11 cellular contexts compared by ENCODE assay signal in the genomic region with DNA sequence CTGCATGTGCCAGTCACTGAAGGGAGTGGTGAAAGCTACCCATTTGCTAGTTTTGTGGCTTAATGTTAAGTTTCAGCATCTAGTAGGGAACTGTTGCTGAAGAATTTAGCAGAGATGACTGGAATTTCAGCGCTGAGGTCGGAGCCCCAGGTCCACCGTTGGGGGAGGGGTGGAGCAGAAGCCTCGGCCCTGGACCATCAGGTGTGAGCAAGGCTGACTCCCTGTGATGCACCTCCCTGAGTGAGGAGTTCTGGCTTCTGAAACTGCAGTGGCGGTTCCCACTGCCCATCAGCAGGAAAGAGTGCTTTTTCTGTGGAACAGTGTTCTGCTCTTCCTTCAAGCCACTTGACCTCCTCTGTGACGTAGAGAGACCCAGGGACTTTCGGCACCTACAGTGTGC. TPM values are rescaled to one million over a fixed set of nuclear protein-coding genes. Genes with fewer than 3 reads are reported as not detected.
A peak's percentile ranks its signal among the peaks of the same experiment; 100 is the strongest.
DNase-seq lines count a peak whose midpoint lies in the region; ATAC-seq lines count a peak whose summit lies in the region.
"Had no signal": no experiment of that assay in that cellular context is flagged by ENCODE, and none has a peak within 500 bp of the region (broad histone marks: within the 10 kb centered on the region; RNA-seq: fewer than 3 reads in every experiment).

No MANE protein-coding gene starts in this region.

- no peaks in the 10 kb centered on the region for H3K9me3 Mint-ChIP-seq in T-helper 2 cell treated with Interferon-gamma antibody and Interleukin-4, amounts not matched to agents 5 μg/mL and 100 μg/mL, for 36 hours
- no peaks in the 10 kb centered on the region for H3K9me3 Mint-ChIP-seq in activated naive CD8-positive, alpha-beta T cell treated with anti-CD3 and anti-CD28 coated beads, Interleukin-2, amount 50 U/mL, for 24 hours

- no peak for DNase-seq in T-helper 2 cell treated with Interferon-gamma antibody and Interleukin-4, amounts not matched to agents 5 μg/mL and 100 μg/mL, for 36 hours (ENCODE audit: low spot score)
- DNase-seq in T-helper 2 cell (no peak), left colon (peak; percentile 33), ecto neural progenitor cell (ENCODE audit: low spot score) (no peak)
- no peak for DNase-seq in activated naive CD8-positive, alpha-beta T cell treated with anti-CD3 and anti-CD28 coated beads, Interleukin-2, amount 50 U/mL, for 24 hours
- DNase-seq: left cardiac atrium, SIG-M5 had no signal

- intact Hi-C loops in left colon (cut with DNase I, micrococcal nuclease) = no loop called here

- H3K4me1 ChIP-seq in stomach smooth muscle (ENCODE audit: control insufficient read depth, insufficient read depth, low read length) = peaks cover 23% of the 10 kb centered on the region

- peak overlapping the region; percentile 73 to 84 for H3K4me3 ChIP-seq in stomach smooth muscle (ENCODE audit: low read length in 2 of 2)

- no peaks in the 10 kb centered on the region for H3K36me3 ChIP-seq in stomach smooth muscle (ENCODE audit: control insufficient read depth in 2 of 2, insufficient read depth in 2 of 2, low read length in 2 of 2)
- H3K36me3 ChIP-seq: BLaER1 had no signal

- H3K27ac Mint-ChIP-seq in T-helper 2 cell treated with Interferon-gamma antibody and Interleukin-4, amounts not matched to agents 5 μg/mL and 100 μg/mL, for 36 hours = no peak overlapping the region
- H3K27ac Mint-ChIP-seq in activated naive CD8-positive, alpha-beta T cell treated with anti-CD3 and anti-CD28 coated beads, Interleukin-2, amount 50 U/mL, for 24 hours = no peak overlapping the region

- H3K9me3 ChIP-seq in stomach smooth muscle (ENCODE audit: control insufficient read depth in 2 of 2, low read length in 2 of 2) = peaks cover 0 to 6% of the 10 kb centered on the region in 2 donors
- H3K9me3 ChIP-seq: BLaER1 had no signal

- no peaks in the 10 kb centered on the region for H3K36me3 Mint-ChIP-seq in T-helper 2 cell treated with Interferon-gamma antibody and Interleukin-4, amounts not matched to agents 5 μg/mL and 100 μg/mL, for 36 hours (ENCODE audit: low read depth)
- H3K36me3 Mint-ChIP-seq in activated naive CD8-positive, alpha-beta T cell treated with anti-CD3 and anti-CD28 coated beads, Interleukin-2, amount 50 U/mL, for 24 hours (ENCODE audit: low read depth) = no peaks in the 10 kb centered on the region

- H3K4me1 Mint-ChIP-seq in T-helper 2 cell treated with Interferon-gamma antibody and Interleukin-4, amounts not matched to agents 5 μg/mL and 100 μg/mL, for 36 hours (ENCODE audit: low read depth) = peaks cover 4% of the 10 kb centered on the region
- H3K4me1 Mint-ChIP-seq in activated naive CD8-positive, alpha-beta T cell treated with anti-CD3 and anti-CD28 coated beads, Interleukin-2, amount 50 U/mL, for 24 hours = no peaks in the 10 kb centered on the region

- H3K4me3 Mint-ChIP-seq in T-helper 2 cell treated with Interferon-gamma antibody and Interleukin-4, amounts not matched to agents 5 μg/mL and 100 μg/mL, for 36 hours = peak overlapping the region; percentile 80
- H3K4me3 Mint-ChIP-seq in activated naive CD8-positive, alpha-beta T cell treated with anti-CD3 and anti-CD28 coated beads, Interleukin-2, amount 50 U/mL, for 24 hours = peak overlapping the region; percentile 68

- no peak overlapping the region for H3K9ac ChIP-seq in stomach smooth muscle (ENCODE audit: low read length in 2 of 2)

- peaks cover 2 to 5% of the 10 kb centered on the region in 2 donors for H3K27me3 ChIP-seq in stomach smooth muscle (ENCODE audit: control insufficient read depth in 1 of 2, insufficient read depth in 2 of 2, low read length in 2 of 2)

- peaks cover 70% of the 10 kb centered on the region for H3K27me3 Mint-ChIP-seq in T-helper 2 cell treated with Interferon-gamma antibody and Interleukin-4, amounts not matched to agents 5 μg/mL and 100 μg/mL, for 36 hours (ENCODE audit: low read depth)
- peaks cover 60% of the 10 kb centered on the region for H3K27me3 Mint-ChIP-seq in activated naive CD8-positive, alpha-beta T cell treated with anti-CD3 and anti-CD28 coated beads, Interleukin-2, amount 50 U/mL, for 24 hours

- no peak overlapping the region for H3K27ac ChIP-seq in stomach smooth muscle (ENCODE audit: low read length)
- H3K27ac ChIP-seq: BLaER1 had no signal

- no peak for ATAC-seq in activated naive CD8-positive, alpha-beta T cell treated with anti-CD3 and anti-CD28 coated beads, Interleukin-2, amount 50 U/mL, for 24 hours
- ATAC-seq in left colon (no peak), GM19455 (IDR thresholded peaks at IDR 0.05; ENCODE audit: unreplicated experiment) (no peak), GM21447 (IDR thresholded peaks at IDR 0.05; ENCODE audit: unreplicated experiment) (no peak)

RNA-seq across cellular contexts. Expression of gene NOS1AP, which starts 1.3 kb away (rescaled TPM):
- total RNA-seq in left colon = 10 to 100 TPM; 11.3 to 14.4 TPM

RNA-seq across cellular contexts. Expression of gene OLFML2B, which starts 47.2 kb away (rescaled TPM):
- total RNA-seq in left colon = 1 to 10 TPM; 1.1 to 4.3 TPM

Comparison
In these comparisons a context has a peak if more than half of its experiments do, and no peak if none do; other contexts are left out.
1. DNase-seq: peak in left colon (2 of 2); none in T-helper 2 cell treated with Interferon-gamma antibody and Interleukin-4, amounts not matched to agents 5 μg/mL and 100 μg/mL, for 36 hours (single experiment), T-helper 2 cell (0 of 5), activated naive CD8-positive, alpha-beta T cell treated with anti-CD3 and anti-CD28 coated beads, Interleukin-2, amount 50 U/mL, for 24 hours (single experiment) and ecto neural progenitor cell (single experiment).